In the genomic region with DNA sequence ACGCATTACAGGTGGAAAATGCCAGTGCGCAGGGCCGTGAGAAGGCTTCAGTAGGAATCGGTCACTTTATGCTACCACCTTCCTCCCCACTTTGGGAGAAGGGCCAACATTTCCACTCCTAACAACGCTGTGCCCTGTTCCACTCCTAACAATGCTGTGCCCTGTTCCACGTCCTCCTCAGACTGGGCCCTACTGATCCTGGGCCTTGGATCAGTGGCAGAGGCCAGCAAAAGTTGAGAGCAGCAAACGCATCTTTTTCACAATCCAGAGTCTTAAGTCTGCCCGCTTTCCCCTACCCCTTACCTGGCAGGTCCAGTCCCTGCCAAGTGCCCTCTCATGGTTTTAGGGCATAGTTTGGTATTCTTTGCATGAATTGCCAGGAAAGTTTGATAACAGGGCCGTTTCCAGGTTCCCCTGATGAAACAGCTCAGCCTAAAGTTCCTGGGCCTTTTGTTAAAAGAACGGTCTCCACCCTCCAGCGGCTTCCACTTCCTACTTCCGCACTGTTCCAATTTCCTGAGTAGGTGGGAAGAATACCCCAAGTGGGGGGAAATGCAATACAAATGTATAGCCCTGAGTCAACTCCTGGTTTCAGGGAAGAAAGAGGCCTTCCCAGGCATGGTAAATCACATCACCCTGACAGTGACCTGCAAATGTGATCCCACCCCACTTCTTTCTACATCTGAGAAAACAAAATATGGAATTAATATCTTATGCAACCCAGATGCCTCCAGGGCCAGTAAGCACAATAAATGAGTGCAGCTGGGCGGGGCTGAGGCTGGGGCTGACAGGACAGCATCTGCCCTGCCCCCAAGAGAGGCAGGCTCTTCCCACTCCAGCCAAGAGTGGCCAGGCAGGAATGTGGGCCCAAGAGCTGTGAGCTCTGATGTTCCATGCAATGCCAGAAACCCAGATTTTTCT, we compare ENCODE assay signal across 8 cellular contexts. TPM values are rescaled to one million over a fixed set of nuclear protein-coding genes. Genes with fewer than 3 reads are reported as not detected.
DNase-seq lines count a peak whose midpoint lies in the region; ATAC-seq and TF ChIP-seq lines count a peak whose summit lies in the region.

No MANE protein-coding gene starts in this region.

- no peaks in the 10 kb centered on the region for H3K9me3 ChIP-seq in breast epithelium

- no peaks in the 10 kb centered on the region for H3K9me3 Mint-ChIP-seq in stimulated activated effector memory CD8-positive, alpha-beta T cell treated with anti-CD3 and anti-CD28 coated beads, Interleukin-12 subunit alpha, Interleukin-12 subunit beta, amount 100 ng/mL, for 72 hours

- DNase-seq in SIG-M5 treated with dmso at 0.1 percent for 504 hours (lab: John Stamatoyannopoulos, UW; ENCODE audit: unreplicated experiment) (peak; percentile 47), SIG-M5 (lab: John Stamatoyannopoulos, UW) (no peak), breast epithelium (ENCODE audit: low spot score in 2 of 2) (peak; percentile 80 to 97), kidney epithelial cell (ENCODE audit: low read depth) (peak; percentile 44), NCI-H748 treated with DMSO at 0.1 percent for 48 hours (lab: John Stamatoyannopoulos, UW) (no peak)
- DNase-seq in stimulated activated effector memory CD8-positive, alpha-beta T cell treated with anti-CD3 and anti-CD28 coated beads, Interleukin-12 subunit alpha, Interleukin-12 subunit beta, amount 100 ng/mL, for 72 hours (ENCODE audit: low spot score in 2 of 2) = no peak
- no peak for DNase-seq in activated CD4-positive, CD25-positive, alpha-beta regulatory T cell (lab: John Stamatoyannopoulos, UW)

- TF ChIP-seq POLR2A in breast epithelium (IDR thresholded peaks at IDR 0.05) = no peak

- H3K27me3 ChIP-seq in breast epithelium (no peaks in the 10 kb centered on the region), kidney epithelial cell (ENCODE audit: control insufficient read depth, insufficient read depth, low read length) (no peaks in the 10 kb centered on the region)

- intact Hi-C loops in breast epithelium (cut with DNase I; ENCODE audit: low total_unique reads) = no loop called here

- H3K36me3 ChIP-seq in breast epithelium (no peaks in the 10 kb centered on the region), kidney epithelial cell (ENCODE audit: control insufficient read depth, insufficient read depth, low read length) (no peaks in the 10 kb centered on the region)

- peak overlapping the region; percentile 97 to 100 for H3K27ac ChIP-seq in breast epithelium

- peaks cover 27% of the 10 kb centered on the region for H3K36me3 Mint-ChIP-seq in stimulated activated effector memory CD8-positive, alpha-beta T cell treated with anti-CD3 and anti-CD28 coated beads, Interleukin-12 subunit alpha, Interleukin-12 subunit beta, amount 100 ng/mL, for 72 hours

- no peak overlapping the region for H3K4me3 Mint-ChIP-seq in stimulated activated effector memory CD8-positive, alpha-beta T cell treated with anti-CD3 and anti-CD28 coated beads, Interleukin-12 subunit alpha, Interleukin-12 subunit beta, amount 100 ng/mL, for 72 hours

- no peak for ATAC-seq in stimulated activated effector memory CD8-positive, alpha-beta T cell treated with anti-CD3 and anti-CD28 coated beads, Interleukin-12 subunit alpha, Interleukin-12 subunit beta, amount 100 ng/mL, for 72 hours
- no peak for ATAC-seq in HG03354 (IDR thresholded peaks at IDR 0.05; ENCODE audit: poor library complexity, severe bottlenecking, unreplicated experiment)

- peaks cover 75% of the 10 kb centered on the region for H3K4me1 Mint-ChIP-seq in stimulated activated effector memory CD8-positive, alpha-beta T cell treated with anti-CD3 and anti-CD28 coated beads, Interleukin-12 subunit alpha, Interleukin-12 subunit beta, amount 100 ng/mL, for 72 hours

- H3K4me1 ChIP-seq in breast epithelium = peaks cover 30 to 53% of the 10 kb centered on the region in 2 donors

- TF ChIP-seq CTCF in breast epithelium (IDR thresholded peaks at IDR 0.05) (no peak), kidney epithelial cell (IDR thresholded peaks at IDR 0.05; ENCODE audit: insufficient read depth, low read length, poor library complexity, severe bottlenecking) (no peak)

- H3K27ac Mint-ChIP-seq in stimulated activated effector memory CD8-positive, alpha-beta T cell treated with anti-CD3 and anti-CD28 coated beads, Interleukin-12 subunit alpha, Interleukin-12 subunit beta, amount 100 ng/mL, for 72 hours = peak overlapping the region; percentile 89

- peak overlapping the region in 1 of 3 donors; percentile 60 for H3K4me3 ChIP-seq in breast epithelium
- H3K4me3 ChIP-seq in kidney epithelial cell (ENCODE audit: low read depth, low read length) = no peak overlapping the region

RNA-seq across cellular contexts. Expression of gene KCTD10, which starts 15.0 kb away (rescaled TPM):
- 10 to 100 TPM; 65.3 to 86.2 (median 70.4) TPM for total RNA-seq in breast epithelium
- 37.9 and 52.1 TPM in 2 replicates for total RNA-seq in kidney epithelial cell

RNA-seq across cellular contexts. Expression of gene UBE3B, which starts 15.3 kb away (rescaled TPM):
- total RNA-seq in breast epithelium (10 to 100 TPM; 34.7 to 54.7 (median 47.7) TPM), kidney epithelial cell (34.8 and 38.3 TPM in 2 replicates)

Comparison
In these comparisons a context has a peak if more than half of its experiments do, and no peak if none do; other contexts are left out.
1. DNase-seq: peak in SIG-M5 treated with dmso at 0.1 percent for 504 hours (single experiment), breast epithelium (2 of 2) and kidney epithelial cell (single experiment); none in SIG-M5 (single experiment), stimulated activated effector memory CD8-positive, alpha-beta T cell treated with anti-CD3 and anti-CD28 coated beads, Interleukin-12 subunit alpha, Interleukin-12 subunit beta, amount 100 ng/mL, for 72 hours (0 of 2), activated CD4-positive, CD25-positive, alpha-beta regulatory T cell (0 of 4) and NCI-H748 treated with DMSO at 0.1 percent for 48 hours (single experiment).